Comparison of ENCODE assay signal across 8 cellular contexts in the genomic region with DNA sequence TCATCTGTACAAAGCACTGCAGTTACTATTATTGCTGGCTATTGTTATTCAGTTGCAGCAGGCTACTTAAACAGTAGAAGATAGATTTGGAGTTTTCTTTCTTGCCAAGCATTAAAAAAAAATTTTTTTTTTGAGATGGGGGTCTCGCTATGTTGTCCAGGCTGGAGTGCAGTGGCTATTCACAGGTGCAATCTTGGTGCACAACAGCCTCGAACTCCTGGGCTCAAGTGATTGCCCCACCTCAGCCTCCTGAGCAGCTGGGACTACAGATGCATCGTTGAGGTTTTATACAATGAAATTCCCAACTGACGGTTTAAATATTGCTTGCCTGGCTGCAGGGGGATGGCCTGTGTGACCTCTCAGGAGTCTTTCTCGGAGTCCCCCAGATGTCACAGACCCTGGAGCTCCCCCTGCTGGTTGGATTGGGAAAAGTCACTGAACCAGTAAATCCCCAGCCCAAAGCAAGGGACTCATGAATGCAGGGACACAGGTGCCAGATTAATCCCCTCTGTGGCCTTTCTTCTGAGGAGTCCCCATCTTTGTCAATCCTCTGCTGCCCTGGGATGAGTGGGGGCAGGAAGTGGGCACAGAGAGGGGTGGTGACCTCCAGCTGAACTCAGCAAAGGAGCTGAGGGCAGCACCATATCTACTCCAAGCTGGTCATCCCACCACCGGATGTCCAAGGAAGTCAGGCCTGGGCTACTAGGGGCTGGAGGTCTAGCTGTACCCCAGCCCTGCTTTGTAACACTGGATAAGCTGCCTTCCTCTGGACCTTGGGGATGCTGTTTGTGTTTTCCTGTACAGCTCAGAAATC.
DNase-seq lines count a peak whose midpoint lies in the region; ATAC-seq, FAIRE-seq and TF ChIP-seq lines count a peak whose summit lies in the region.

No MANE protein-coding gene starts in this region.

- ATAC-seq in foreskin keratinocyte = peak; percentile 11
- no peak for ATAC-seq in HG02610 (IDR thresholded peaks at IDR 0.05; ENCODE audit: unreplicated experiment)

- no peak overlapping the region for H3K4me3 Mint-ChIP-seq in activated T-helper 2 cell treated with anti-CD3 and anti-CD28 coated beads, Interferon-gamma antibody, Interleukin-2, Interleukin-4, amounts not matched to agents 10 μg/mL and 5 μg/mL and 100 μg/mL, durations not matched to agents 14 hours and 24 hours and 36 hours (ENCODE audit: low read depth)

- H3K9me3 Mint-ChIP-seq in activated T-helper 2 cell treated with anti-CD3 and anti-CD28 coated beads, Interferon-gamma antibody, Interleukin-2, Interleukin-4, amounts not matched to agents 10 μg/mL and 5 μg/mL and 100 μg/mL, durations not matched to agents 14 hours and 24 hours and 36 hours = no peaks in the 10 kb centered on the region

- no peaks in the 10 kb centered on the region for H3K4me1 Mint-ChIP-seq in activated T-helper 2 cell treated with anti-CD3 and anti-CD28 coated beads, Interferon-gamma antibody, Interleukin-2, Interleukin-4, amounts not matched to agents 10 μg/mL and 5 μg/mL and 100 μg/mL, durations not matched to agents 14 hours and 24 hours and 36 hours (ENCODE audit: low read depth)

- H3K27me3 Mint-ChIP-seq in activated T-helper 2 cell treated with anti-CD3 and anti-CD28 coated beads, Interferon-gamma antibody, Interleukin-2, Interleukin-4, amounts not matched to agents 10 μg/mL and 5 μg/mL and 100 μg/mL, durations not matched to agents 14 hours and 24 hours and 36 hours (ENCODE audit: low read depth) = no peaks in the 10 kb centered on the region

- H3K4me3 ChIP-seq in H7 (ENCODE audit: insufficient read depth, low read depth, low read length) = no peak overlapping the region
- H3K4me3 ChIP-seq in suprapubic skin = no peak overlapping the region

- no peaks in the 10 kb centered on the region for H3K9me3 ChIP-seq in suprapubic skin

- H3K27me3 ChIP-seq in H7 (ENCODE audit: control insufficient read depth, insufficient read depth, low read length) = no peaks in the 10 kb centered on the region
- peaks cover 12% of the 10 kb centered on the region for H3K27me3 ChIP-seq in foreskin keratinocyte
- H3K27me3 ChIP-seq in suprapubic skin = no peaks in the 10 kb centered on the region

- no peak overlapping the region for H3K27ac Mint-ChIP-seq in activated T-helper 2 cell treated with anti-CD3 and anti-CD28 coated beads, Interferon-gamma antibody, Interleukin-2, Interleukin-4, amounts not matched to agents 10 μg/mL and 5 μg/mL and 100 μg/mL, durations not matched to agents 14 hours and 24 hours and 36 hours

- no peak for TF ChIP-seq POLR2A in suprapubic skin (IDR thresholded peaks at IDR 0.05)

- WGBS in suprapubic skin = 54% methylated on average over 6 of the region's 6 CpGs

- no peak for TF ChIP-seq EP300 in suprapubic skin (IDR thresholded peaks at IDR 0.05)

- H3K36me3 ChIP-seq in H7 (replicated peaks; ENCODE audit: control insufficient read depth, insufficient read depth, low read length) (no peaks in the 10 kb centered on the region), suprapubic skin (no peaks in the 10 kb centered on the region)

- H3K4me1 ChIP-seq in foreskin keratinocyte (no peaks in the 10 kb centered on the region), suprapubic skin (no peaks in the 10 kb centered on the region)

- TF ChIP-seq CTCF in foreskin keratinocyte (conservative IDR thresholded peaks at IDR 0.05) (peak; percentile 75), suprapubic skin (IDR thresholded peaks at IDR 0.05) (peak; percentile 73 to 75)

- DNase-seq in AML-193 (lab: John Stamatoyannopoulos, UW) (peak; percentile 21 to 41), H7 (peak; percentile 93), RCC 7860 (ENCODE audit: low spot score) (peak; percentile 33), foreskin keratinocyte (peak; percentile 3 to 16), nucleus accumbens (lab: John Stamatoyannopoulos, UW) (peak in 48 of 56 donors; percentile 15 to 88 (median 52)), suprapubic skin (ENCODE audit: low spot score in 2 of 2) (peak in 1 of 2 donors; percentile 83)
- DNase-seq in activated T-helper 2 cell treated with anti-CD3 and anti-CD28 coated beads, Interferon-gamma antibody, Interleukin-2, Interleukin-4, amounts not matched to agents 10 μg/mL and 5 μg/mL and 100 μg/mL, durations not matched to agents 14 hours and 24 hours and 36 hours (ENCODE audit: low spot score) = peak; percentile 62

- intact Hi-C loops in activated T-helper 2 cell treated with anti-CD3 and anti-CD28 coated beads, Interferon-gamma antibody, Interleukin-2, Interleukin-4, amounts not matched to agents 10 μg/mL and 5 μg/mL and 100 μg/mL, durations not matched to agents 14 hours and 24 hours and 36 hours (cut with micrococcal nuclease) = loop anchor here (1.0 kb wide), 3 partner anchors 84 to 256 kb away; no protein-coding TSS in a partner anchor

- H3K27ac ChIP-seq in foreskin keratinocyte = no peak overlapping the region
- no peak overlapping the region for H3K27ac ChIP-seq in suprapubic skin

- H3K36me3 Mint-ChIP-seq in activated T-helper 2 cell treated with anti-CD3 and anti-CD28 coated beads, Interferon-gamma antibody, Interleukin-2, Interleukin-4, amounts not matched to agents 10 μg/mL and 5 μg/mL and 100 μg/mL, durations not matched to agents 14 hours and 24 hours and 36 hours (ENCODE audit: low read depth) = no peaks in the 10 kb centered on the region

- no peak for FAIRE-seq in RCC 7860 (lab: Jason Lieb, UNC)
